9 cellular contexts compared by ENCODE assay signal in the genomic region with DNA sequence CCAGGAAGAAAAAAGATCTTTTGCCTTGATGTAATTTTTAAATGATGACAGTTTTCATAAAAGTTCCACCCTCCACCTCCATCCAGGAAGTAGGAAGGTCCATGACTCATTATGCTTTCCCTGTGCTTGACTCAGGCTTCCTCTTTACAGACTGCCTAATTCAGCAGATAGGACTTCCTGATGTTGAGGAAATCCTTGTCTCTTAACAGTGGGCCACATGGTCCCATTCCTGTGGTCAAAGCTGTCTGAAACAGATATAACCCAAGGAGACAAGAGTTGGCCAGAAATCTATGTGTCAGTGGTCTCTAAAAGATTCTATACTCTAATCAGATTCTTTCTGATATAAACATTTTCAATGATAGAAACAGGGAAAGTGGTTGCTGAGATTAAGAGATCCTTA.
DNase-seq lines count a peak whose midpoint lies in the region; ATAC-seq lines count a peak whose summit lies in the region.
"Had no signal": no experiment of that assay in that cellular context is flagged by ENCODE, and none has a peak within 500 bp of the region (broad histone marks: within the 10 kb centered on the region; RNA-seq: fewer than 3 reads in every experiment).

No MANE protein-coding gene starts in this region.

- H3K4me1 ChIP-seq in SJCRH30: peaks cover 4% of the 10 kb centered on the region; the same call in 1 of the 2 replicates

- H3K27me3 Mint-ChIP-seq in T-helper 2 cell treated with Interferon-gamma antibody and Interleukin-4, amounts not matched to agents 5 μg/mL and 100 μg/mL, for 36 hours (ENCODE audit: low read depth): no peaks in the 10 kb centered on the region

- H3K27me3 ChIP-seq in SJCRH30: no peaks in the 10 kb centered on the region

- H3K9me3 ChIP-seq in SJCRH30 (replicated peaks): no peaks in the 10 kb centered on the region; the same call in 1 of the 2 replicates

- H3K36me3 Mint-ChIP-seq in T-helper 2 cell treated with Interferon-gamma antibody and Interleukin-4, amounts not matched to agents 5 μg/mL and 100 μg/mL, for 36 hours (ENCODE audit: low read depth): no peaks in the 10 kb centered on the region

- no peaks in the 10 kb centered on the region; the same call in 1 of the 2 replicates for H3K36me3 ChIP-seq in SJCRH30

- no peak for DNase-seq in T-helper 2 cell treated with Interferon-gamma antibody and Interleukin-4, amounts not matched to agents 5 μg/mL and 100 μg/mL, for 36 hours (ENCODE audit: low spot score)
- DNase-seq in T-helper 2 cell (no peak), SJCRH30 (peak; percentile 42 to 58), fibroblast of peridontal ligament (ENCODE audit: extremely low read depth) (peak; percentile 78), pons (ENCODE audit: low spot score) (peak; percentile 68), NCI-H1930 (lab: John Stamatoyannopoulos, UW) (no peak)

- peaks cover 6% of the 10 kb centered on the region for H3K9me3 Mint-ChIP-seq in T-helper 2 cell treated with Interferon-gamma antibody and Interleukin-4, amounts not matched to agents 5 μg/mL and 100 μg/mL, for 36 hours

- no peak overlapping the region for H3K4me3 Mint-ChIP-seq in T-helper 2 cell treated with Interferon-gamma antibody and Interleukin-4, amounts not matched to agents 5 μg/mL and 100 μg/mL, for 36 hours

- peak overlapping the region; percentile 17 for H3K27ac Mint-ChIP-seq in T-helper 2 cell treated with Interferon-gamma antibody and Interleukin-4, amounts not matched to agents 5 μg/mL and 100 μg/mL, for 36 hours

- H3K4me1 Mint-ChIP-seq in T-helper 2 cell treated with Interferon-gamma antibody and Interleukin-4, amounts not matched to agents 5 μg/mL and 100 μg/mL, for 36 hours (ENCODE audit: low read depth): peaks cover 6% of the 10 kb centered on the region

- peak overlapping the region; percentile 0; the same call in 1 of the 2 replicates for H3K27ac ChIP-seq in SJCRH30
- H3K27ac ChIP-seq: C4-2B had no signal

- ATAC-seq in HG02623 (IDR thresholded peaks at IDR 0.05; ENCODE audit: unreplicated experiment) (no peak), GM18519 (IDR thresholded peaks at IDR 0.05; ENCODE audit: low FRiP score, unreplicated experiment) (no peak)

- no peak overlapping the region for H3K4me3 ChIP-seq in SJCRH30

Comparison
In these comparisons a context has a peak if more than half of its experiments do, and no peak if none do; other contexts are left out.
1. DNase-seq: peak in SJCRH30 (2 of 2), fibroblast of peridontal ligament (single experiment) and pons (single experiment); none in T-helper 2 cell treated with Interferon-gamma antibody and Interleukin-4, amounts not matched to agents 5 μg/mL and 100 μg/mL, for 36 hours (single experiment), T-helper 2 cell (0 of 5) and NCI-H1930 (0 of 2).